In the genomic region with DNA sequence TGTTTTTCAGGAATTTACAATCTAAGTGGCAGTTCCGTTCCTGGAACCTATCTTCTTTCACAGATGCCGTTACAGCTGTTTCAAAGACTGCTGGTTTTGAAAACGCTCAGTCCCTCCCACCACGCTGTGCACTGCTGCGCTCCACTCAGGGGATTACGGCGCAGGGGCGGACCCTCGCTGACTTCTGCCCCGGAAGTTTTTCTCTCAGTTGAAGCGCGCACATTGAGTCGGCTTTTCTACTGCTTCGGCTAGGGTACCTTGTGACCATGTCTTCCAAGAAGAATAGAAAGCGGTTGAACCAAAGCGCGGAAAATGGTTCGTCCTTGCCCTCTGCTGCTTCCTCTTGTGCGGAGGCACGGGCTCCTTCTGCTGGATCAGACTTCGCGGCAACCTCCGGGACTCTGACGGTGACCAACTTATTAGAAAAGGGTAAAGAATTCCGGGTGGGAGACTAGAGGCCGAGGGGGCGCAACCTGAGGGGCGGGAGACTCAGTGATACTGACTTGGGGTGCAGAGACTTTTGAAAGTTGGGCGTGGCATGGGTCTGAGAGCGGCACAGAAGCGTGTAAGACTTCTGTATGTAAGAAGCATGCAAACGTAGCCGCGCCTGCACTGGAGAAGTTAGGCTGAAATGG, we compare ENCODE assay signal across 8 cellular contexts. TPM values are rescaled to one million over a fixed set of nuclear protein-coding genes. Genes with fewer than 3 reads are reported as not detected.
DNase-seq lines count a peak whose midpoint lies in the region; ATAC-seq and TF ChIP-seq lines count a peak whose summit lies in the region.

No MANE protein-coding gene starts in this region.

- H3K4me3 ChIP-seq in BLaER1 (peak overlapping the region; percentile 92), liver (ENCODE audit: low read depth in 1 of 3, low read length in 3 of 3) (peak overlapping the region; percentile 62 to 84 (median 70))

- H3K27ac ChIP-seq in BLaER1 (peak overlapping the region; percentile 69), liver (ENCODE audit: low read depth in 1 of 2, low read length in 2 of 2) (peak overlapping the region; percentile 52 to 81)

- peaks cover 9% of the 10 kb centered on the region; the same call in 1 of the 2 replicates for H4K20me1 ChIP-seq in BLaER1

- DNase-seq in NCI-H748 (lab: John Stamatoyannopoulos, UW; ENCODE audit: unreplicated experiment) (peak; percentile 83), dermis blood vessel endothelial cell (peak; percentile 92)
- DNase-seq in activated CD4-positive, alpha-beta T cell treated with anti-CD3 and anti-CD28 coated beads, Interleukin-2, amount 50 U/mL, for 24 hours (ENCODE audit: low read depth in 1 of 2, low spot score in 1 of 2), result peak; percentile 71 to 83
- peak; percentile 71 to 82 for DNase-seq in stimulated activated CD4-positive, alpha-beta T cell treated with anti-CD3 and anti-CD28 coated beads, Interleukin-4, amount 100 ng/mL, for 48 hours (ENCODE audit: low read depth in 2 of 2)

- 0 out of 2 replicates have a peak, but pooled peaks cover 3% of the 10 kb centered on the region for H3K36me3 ChIP-seq in BLaER1
- H3K36me3 ChIP-seq in liver (ENCODE audit: control insufficient read depth in 4 of 4, insufficient read depth in 3 of 4, low read depth in 1 of 4, low read length in 3 of 4), result no peaks in the 10 kb centered on the region

- no peaks in the 10 kb centered on the region for H3K27me3 ChIP-seq in BLaER1
- no peaks in the 10 kb centered on the region for H3K27me3 ChIP-seq in liver (ENCODE audit: control insufficient read depth in 4 of 4, insufficient read depth in 4 of 4, low read length in 3 of 4)

- H3K9me3 ChIP-seq in BLaER1 (no peaks in the 10 kb centered on the region), liver (ENCODE audit: control insufficient read depth in 4 of 4, low read length in 3 of 4) (no peaks in the 10 kb centered on the region)

- WGBS in liver, result under 1% methylated on average over 34 of the region's 34 CpGs

- H3K4me1 ChIP-seq in BLaER1 (peaks cover 18% of the 10 kb centered on the region), liver (ENCODE audit: control insufficient read depth in 4 of 4, insufficient read depth in 4 of 4, low read length in 3 of 4) (peaks cover 12 to 19% (median 17%) of the 10 kb centered on the region in 4 donors)

- TF ChIP-seq RAD21 in liver (IDR thresholded peaks at IDR 0.05), result peak in 1 of 2 donors; percentile 27

- H3K4me2 ChIP-seq in BLaER1, result peak overlapping the region; percentile 76

- TF ChIP-seq CTCF in liver (IDR thresholded peaks at IDR 0.05; ENCODE audit: low read depth, low read length, missing input control), result no peak

- H3K9ac ChIP-seq in BLaER1 (peak overlapping the region; percentile 79), liver (ENCODE audit: low read depth in 1 of 2, low read length in 2 of 2) (peak overlapping the region; percentile 7 to 38)

- ATAC-seq in GM19328 (IDR thresholded peaks at IDR 0.05; ENCODE audit: unreplicated experiment), result peak; percentile 95
- ATAC-seq in HG03469 (IDR thresholded peaks at IDR 0.05; ENCODE audit: unreplicated experiment), result peak; percentile 89

TF ChIP-seq in liver, 16 proteins besides CTCF, POLR2A, EP300 and RAD21:
- TF ChIP-seq TAF1 (conservative IDR thresholded peaks at IDR 0.05) (no peak), HNF4G (IDR thresholded peaks at IDR 0.05) (no peak), GABPA (IDR thresholded peaks at IDR 0.05 in 1 of 2, conservative IDR thresholded peaks at IDR 0.05 in 1 of 2) (peak; percentile 75 to 91), SP1 (IDR thresholded peaks at IDR 0.05) (peak; percentile 12), FOXA2 (IDR thresholded peaks at IDR 0.05) (no peak), HNF4A (conservative IDR thresholded peaks at IDR 0.05) (peak; percentile 31 to 39), YY1 (IDR thresholded peaks at IDR 0.05) (peak; percentile 15), EGR1 (IDR thresholded peaks at IDR 0.05; ENCODE audit: low read depth in 2 of 2) (no peak), JUND (IDR thresholded peaks at IDR 0.05) (no peak), FOXA1 (IDR thresholded peaks at IDR 0.05) (peak; percentile 16), RXRA (IDR thresholded peaks at IDR 0.05) (peak in 1 of 2 donors; percentile 21), NR2F2 (IDR thresholded peaks at IDR 0.05) (no peak)
- TF ChIP-seq, protein P1, sequence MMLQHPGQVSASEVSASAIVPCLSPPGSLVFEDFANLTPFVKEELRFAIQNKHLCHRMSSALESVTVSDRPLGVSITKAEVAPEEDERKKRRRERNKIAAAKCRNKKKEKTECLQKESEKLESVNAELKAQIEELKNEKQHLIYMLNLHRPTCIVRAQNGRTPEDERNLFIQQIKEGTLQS (IDR thresholded peaks at IDR 0.05), result no peak
- TF ChIP-seq, protein P2, sequence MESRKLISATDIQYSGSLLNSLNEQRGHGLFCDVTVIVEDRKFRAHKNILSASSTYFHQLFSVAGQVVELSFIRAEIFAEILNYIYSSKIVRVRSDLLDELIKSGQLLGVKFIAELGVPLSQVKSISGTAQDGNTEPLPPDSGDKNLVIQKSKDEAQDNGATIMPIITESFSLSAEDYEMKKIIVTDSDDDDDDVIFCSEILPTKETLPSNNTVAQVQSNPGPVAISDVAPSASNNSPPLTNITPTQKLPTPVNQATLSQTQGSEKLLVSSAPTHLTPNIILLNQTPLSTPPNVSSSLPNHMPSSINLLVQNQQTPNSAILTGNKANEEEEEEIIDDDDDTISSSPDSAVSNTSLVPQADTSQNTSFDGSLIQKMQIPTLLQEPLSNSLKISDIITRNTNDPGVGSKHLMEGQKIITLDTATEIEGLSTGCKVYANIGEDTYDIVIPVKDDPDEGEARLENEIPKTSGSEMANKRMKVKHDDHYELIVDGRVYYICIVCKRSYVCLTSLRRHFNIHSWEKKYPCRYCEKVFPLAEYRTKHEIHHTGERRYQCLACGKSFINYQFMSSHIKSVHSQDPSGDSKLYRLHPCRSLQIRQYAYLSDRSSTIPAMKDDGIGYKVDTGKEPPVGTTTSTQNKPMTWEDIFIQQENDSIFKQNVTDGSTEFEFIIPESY (IDR thresholded peaks at IDR 0.05), result no peak
- TF ChIP-seq, protein P3, sequence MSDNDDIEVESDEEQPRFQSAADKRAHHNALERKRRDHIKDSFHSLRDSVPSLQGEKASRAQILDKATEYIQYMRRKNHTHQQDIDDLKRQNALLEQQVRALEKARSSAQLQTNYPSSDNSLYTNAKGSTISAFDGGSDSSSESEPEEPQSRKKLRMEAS (IDR thresholded peaks at IDR 0.05), result peak; percentile 69
- TF ChIP-seq, protein P4, sequence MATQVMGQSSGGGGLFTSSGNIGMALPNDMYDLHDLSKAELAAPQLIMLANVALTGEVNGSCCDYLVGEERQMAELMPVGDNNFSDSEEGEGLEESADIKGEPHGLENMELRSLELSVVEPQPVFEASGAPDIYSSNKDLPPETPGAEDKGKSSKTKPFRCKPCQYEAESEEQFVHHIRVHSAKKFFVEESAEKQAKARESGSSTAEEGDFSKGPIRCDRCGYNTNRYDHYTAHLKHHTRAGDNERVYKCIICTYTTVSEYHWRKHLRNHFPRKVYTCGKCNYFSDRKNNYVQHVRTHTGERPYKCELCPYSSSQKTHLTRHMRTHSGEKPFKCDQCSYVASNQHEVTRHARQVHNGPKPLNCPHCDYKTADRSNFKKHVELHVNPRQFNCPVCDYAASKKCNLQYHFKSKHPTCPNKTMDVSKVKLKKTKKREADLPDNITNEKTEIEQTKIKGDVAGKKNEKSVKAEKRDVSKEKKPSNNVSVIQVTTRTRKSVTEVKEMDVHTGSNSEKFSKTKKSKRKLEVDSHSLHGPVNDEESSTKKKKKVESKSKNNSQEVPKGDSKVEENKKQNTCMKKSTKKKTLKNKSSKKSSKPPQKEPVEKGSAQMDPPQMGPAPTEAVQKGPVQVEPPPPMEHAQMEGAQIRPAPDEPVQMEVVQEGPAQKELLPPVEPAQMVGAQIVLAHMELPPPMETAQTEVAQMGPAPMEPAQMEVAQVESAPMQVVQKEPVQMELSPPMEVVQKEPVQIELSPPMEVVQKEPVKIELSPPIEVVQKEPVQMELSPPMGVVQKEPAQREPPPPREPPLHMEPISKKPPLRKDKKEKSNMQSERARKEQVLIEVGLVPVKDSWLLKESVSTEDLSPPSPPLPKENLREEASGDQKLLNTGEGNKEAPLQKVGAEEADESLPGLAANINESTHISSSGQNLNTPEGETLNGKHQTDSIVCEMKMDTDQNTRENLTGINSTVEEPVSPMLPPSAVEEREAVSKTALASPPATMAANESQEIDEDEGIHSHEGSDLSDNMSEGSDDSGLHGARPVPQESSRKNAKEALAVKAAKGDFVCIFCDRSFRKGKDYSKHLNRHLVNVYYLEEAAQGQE (IDR thresholded peaks at IDR 0.05), result peak; percentile 32

RNA-seq across cellular contexts. Expression of a gene that starts 0.6 kb away (rescaled TPM):
- total RNA-seq in dermis blood vessel endothelial cell (7.4 and 10.0 TPM in 2 replicates), liver (10 to 100 TPM in 1 of 2 donors, 1 to 10 TPM in 1; 8.8 to 10.9 TPM)
- 10 to 100 TPM; 11.1 to 13.8 TPM for polyA plus RNA-seq in liver

Comparison
In these comparisons a context has a peak if more than half of its experiments do, and no peak if none do; other contexts are left out.
1. Peak in every context shown above with its lines: DNase-seq, ATAC-seq, H3K4me3 ChIP-seq and H3K27ac ChIP-seq.